8 cellular contexts compared by ENCODE assay signal in the genomic region with DNA sequence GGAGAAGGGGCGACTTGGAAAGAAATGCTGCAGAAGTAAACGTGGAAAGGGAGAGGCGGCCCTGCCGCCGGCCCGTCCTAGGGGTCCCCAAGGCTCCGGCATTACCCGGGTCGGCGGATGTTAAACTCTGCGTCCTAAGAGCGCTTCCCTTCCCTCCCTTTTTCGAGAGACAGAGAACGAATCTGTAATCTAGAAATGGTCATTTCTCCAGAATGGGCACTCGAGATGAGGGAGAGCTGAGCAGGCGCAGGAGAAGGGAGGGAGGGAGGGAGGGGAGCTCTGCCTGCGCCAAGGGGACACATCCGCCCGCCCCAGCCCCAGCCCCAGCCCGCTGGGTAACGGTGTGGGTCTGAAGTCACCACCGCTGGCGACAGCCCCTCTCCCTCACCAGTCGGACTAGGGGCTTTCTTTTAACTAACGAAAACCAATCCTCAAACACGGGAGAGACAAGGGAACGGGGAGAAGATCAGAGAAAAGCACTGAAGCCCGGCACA. TPM values are rescaled to one million over a fixed set of nuclear protein-coding genes. Genes with fewer than 3 reads are reported as not detected.
A peak's percentile ranks its signal among the peaks of the same experiment; 100 is the strongest.
DNase-seq lines count a peak whose midpoint lies in the region; ATAC-seq and TF ChIP-seq lines count a peak whose summit lies in the region.

No MANE protein-coding gene starts in this region.

- H3K4me3 ChIP-seq in psoas muscle, result peak overlapping the region; percentile 80

- H3K4me1 ChIP-seq in psoas muscle, result peaks cover 50% of the 10 kb centered on the region

- 2 to 19% (median 6%) methylated on average over 17 to 28 of the region's 28 CpGs for WGBS in psoas muscle, 3 donors

- H3K36me3 Mint-ChIP-seq in activated naive CD4-positive, alpha-beta T cell treated with anti-CD3 and anti-CD28 coated beads, Interleukin-2, amount 10 ng/mL, durations not matched to agents 7 days and 5 days, result peaks cover 29% of the 10 kb centered on the region
- H3K36me3 Mint-ChIP-seq in activated T-cell treated with anti-CD3 and anti-CD28 coated beads, Interleukin-2, amount 50 U/mL, for 24 hours (ENCODE audit: low read depth), result peaks cover 65% of the 10 kb centered on the region
- H3K36me3 Mint-ChIP-seq in glutamatergic neuron (ENCODE audit: unreplicated experiment), result no peaks in the 10 kb centered on the region

- H3K27ac Mint-ChIP-seq in activated naive CD4-positive, alpha-beta T cell treated with anti-CD3 and anti-CD28 coated beads, Interleukin-2, amount 10 ng/mL, durations not matched to agents 7 days and 5 days, result peak overlapping the region; percentile 100
- peak overlapping the region; percentile 97 for H3K27ac Mint-ChIP-seq in activated T-cell treated with anti-CD3 and anti-CD28 coated beads, Interleukin-2, amount 50 U/mL, for 24 hours
- peak overlapping the region; percentile 78 for H3K27ac Mint-ChIP-seq in glutamatergic neuron (ENCODE audit: unreplicated experiment)

- ATAC-seq in psoas muscle (no peak), omental fat pad (ENCODE audit: low FRiP score) (no peak), GM18868 (IDR thresholded peaks at IDR 0.05; ENCODE audit: unreplicated experiment) (no peak)

- no peak for TF ChIP-seq CTCF in glutamatergic neuron (IDR thresholded peaks at IDR 0.05; ENCODE audit: partially characterized antibody, unreplicated experiment)
- TF ChIP-seq CTCF in psoas muscle (IDR thresholded peaks at IDR 0.05), result no peak
- TF ChIP-seq CTCF in omental fat pad (IDR thresholded peaks at IDR 0.05), result no peak

- H3K27ac ChIP-seq in psoas muscle, result peak overlapping the region; percentile 86

- no peaks in the 10 kb centered on the region for H3K9me3 Mint-ChIP-seq in activated naive CD4-positive, alpha-beta T cell treated with anti-CD3 and anti-CD28 coated beads, Interleukin-2, amount 10 ng/mL, durations not matched to agents 7 days and 5 days
- no peaks in the 10 kb centered on the region for H3K9me3 Mint-ChIP-seq in activated T-cell treated with anti-CD3 and anti-CD28 coated beads, Interleukin-2, amount 50 U/mL, for 24 hours
- peaks cover 6% of the 10 kb centered on the region for H3K9me3 Mint-ChIP-seq in glutamatergic neuron (ENCODE audit: unreplicated experiment)

- peak overlapping the region; percentile 100 for H3K4me3 Mint-ChIP-seq in activated naive CD4-positive, alpha-beta T cell treated with anti-CD3 and anti-CD28 coated beads, Interleukin-2, amount 10 ng/mL, durations not matched to agents 7 days and 5 days
- H3K4me3 Mint-ChIP-seq in activated T-cell treated with anti-CD3 and anti-CD28 coated beads, Interleukin-2, amount 50 U/mL, for 24 hours, result peak overlapping the region; percentile 100
- peak overlapping the region; percentile 92 for H3K4me3 Mint-ChIP-seq in glutamatergic neuron (ENCODE audit: unreplicated experiment)

- no peaks in the 10 kb centered on the region for H3K27me3 Mint-ChIP-seq in activated naive CD4-positive, alpha-beta T cell treated with anti-CD3 and anti-CD28 coated beads, Interleukin-2, amount 10 ng/mL, durations not matched to agents 7 days and 5 days
- H3K27me3 Mint-ChIP-seq in activated T-cell treated with anti-CD3 and anti-CD28 coated beads, Interleukin-2, amount 50 U/mL, for 24 hours, result no peaks in the 10 kb centered on the region
- H3K27me3 Mint-ChIP-seq in glutamatergic neuron (ENCODE audit: unreplicated experiment), result peaks cover 7% of the 10 kb centered on the region

- no peaks in the 10 kb centered on the region for H3K9me3 ChIP-seq in psoas muscle

- CTCF ChIA-PET in activated naive CD4-positive, alpha-beta T cell treated with anti-CD3 and anti-CD28 coated beads, Interleukin-2, amount 10 ng/mL, durations not matched to agents 7 days and 5 days (lab: Charles Lee), result interaction anchor here (4.0 kb wide), 1 partner anchor 21 kb away, joined by 26 read pairs; no protein-coding TSS in a partner anchor

- intact Hi-C loops in psoas muscle (cut with DNase I), result loop anchor here in 1 of 2 donors (5.0 kb wide), 2 partner anchors 42 to 188 kb away; a partner anchor contains a TSS

- no peaks in the 10 kb centered on the region for H3K36me3 ChIP-seq in psoas muscle (ENCODE audit: insufficient read depth in 1 of 2, low read depth in 1 of 2)

- H3K27me3 ChIP-seq in psoas muscle (ENCODE audit: insufficient read depth in 3 of 3, low read length in 2 of 3), result no peaks in the 10 kb centered on the region

- DNase-seq in activated naive CD4-positive, alpha-beta T cell treated with anti-CD3 and anti-CD28 coated beads, Interleukin-2, amount 10 ng/mL, durations not matched to agents 7 days and 5 days, result no peak
- DNase-seq in activated naive CD4-positive, alpha-beta T cell treated with anti-CD3 and anti-CD28 coated beads, Interleukin-2, amount 50 U/mL, for 16 hours, result no peak
- peak; percentile 59 for DNase-seq in activated T-cell treated with anti-CD3 and anti-CD28 coated beads, Interleukin-2, amount 50 U/mL, for 24 hours
- no peak for DNase-seq in glutamatergic neuron
- DNase-seq in psoas muscle, result peak in 1 of 2 donors; percentile 72
- DNase-seq in stimulated activated CD4-positive, alpha-beta T cell treated with anti-CD3 and anti-CD28 coated beads, Interleukin-4, amount 100 ng/mL, for 24 hours, result no peak
- DNase-seq in omental fat pad (ENCODE audit: low spot score), result no peak

- H3K4me1 Mint-ChIP-seq in activated naive CD4-positive, alpha-beta T cell treated with anti-CD3 and anti-CD28 coated beads, Interleukin-2, amount 10 ng/mL, durations not matched to agents 7 days and 5 days, result peaks cover 48% of the 10 kb centered on the region
- H3K4me1 Mint-ChIP-seq in activated T-cell treated with anti-CD3 and anti-CD28 coated beads, Interleukin-2, amount 50 U/mL, for 24 hours (ENCODE audit: low read depth), result peaks cover 54% of the 10 kb centered on the region
- H3K4me1 Mint-ChIP-seq in glutamatergic neuron (ENCODE audit: low read depth, unreplicated experiment), result peaks cover 18% of the 10 kb centered on the region

RNA-seq across cellular contexts. Expression of a gene that starts 1.7 kb away (rescaled TPM):
- total RNA-seq in glutamatergic neuron (ENCODE audit: unreplicated experiment) (84.0 TPM), psoas muscle (10 to 100 TPM; 29.8 to 50.1 (median 40.0) TPM), omental fat pad (10 to 100 TPM; 21.5 to 41.5 (median 30.8) TPM)
- polyA plus RNA-seq in psoas muscle, result 10 to 100 TPM; 15.1 to 46.5 (median 25.8) TPM

RNA-seq across cellular contexts. Expression of a gene that starts 2.6 kb away (rescaled TPM):
- total RNA-seq in glutamatergic neuron (ENCODE audit: unreplicated experiment) (6.7 TPM), psoas muscle (1 to 10 TPM; 3.2 to 7.8 (median 6.8) TPM), omental fat pad (1 to 10 TPM; 1.9 to 9.0 (median 4.5) TPM)
- polyA plus RNA-seq in psoas muscle, result 1 to 10 TPM; 2.2 to 6.7 (median 5.2) TPM

RNA-seq across cellular contexts. Expression of a gene that starts 25.5 kb away (rescaled TPM):
- total RNA-seq in glutamatergic neuron (ENCODE audit: unreplicated experiment) (16.1 TPM), psoas muscle (1 to 10 TPM; 2.9 to 4.4 (median 3.6) TPM), omental fat pad (10 to 100 TPM in 3 of 4 donors, 1 to 10 TPM in 1; 7.8 to 33.0 (median 26.5) TPM)
- polyA plus RNA-seq in psoas muscle, result 1 to 10 TPM in 2 of 3 donors, under 1 TPM in 1; 0.97 to 1.9 (median 1.4) TPM

RNA-seq across cellular contexts. Expression of a gene that starts 35.1 kb away (rescaled TPM):
- total RNA-seq in glutamatergic neuron (ENCODE audit: unreplicated experiment) (129 TPM), psoas muscle (100 to 1,000 TPM; 105 to 166 (median 115) TPM), omental fat pad (100 to 1,000 TPM in 1 of 4 donors, 10 to 100 TPM in 3; 85.7 to 101 (median 90.7) TPM)
- polyA plus RNA-seq in psoas muscle, result 100 to 1,000 TPM; 168 to 203 (median 193) TPM

RNA-seq across cellular contexts. Expression of a gene that starts 43.9 kb away (rescaled TPM):
- total RNA-seq in glutamatergic neuron (ENCODE audit: unreplicated experiment), result 33.5 TPM
- 1 to 10 TPM; 5.1 to 8.0 (median 6.4) TPM for total RNA-seq in psoas muscle
- 1 to 10 TPM; 5.8 to 7.6 (median 6.8) TPM for polyA plus RNA-seq in psoas muscle
- total RNA-seq in omental fat pad, result 10 to 100 TPM; 16.6 to 72.2 (median 36.4) TPM
